In genomic region chrX:15349046-15349445, GRCh38 we compare ENCODE assay signal across 8 cellular contexts. TPM values are rescaled to one million over a fixed set of nuclear protein-coding genes. Genes with fewer than 3 reads are reported as not detected.
A peak's percentile ranks its signal among the peaks of the same experiment; 100 is the strongest.
DNase-seq lines count a peak whose midpoint lies in the region; ATAC-seq and TF ChIP-seq lines count a peak whose summit lies in the region.

No MANE protein-coding gene starts in this region.

- intact Hi-C loops in transverse colon (cut with DNase I; ENCODE audit: low total_unique reads) = no loop called here

- H3K9me3 ChIP-seq in transverse colon = no peaks in the 10 kb centered on the region

- peak; percentile 34 for TF ChIP-seq CTCF in cardiac fibroblast (IDR thresholded peaks at IDR 0.05; ENCODE audit: low read depth, low read length)
- peak; percentile 28 to 43 (median 40) for TF ChIP-seq CTCF in transverse colon (IDR thresholded peaks at IDR 0.05)

- peak; percentile 4 for DNase-seq in stimulated activated CD4-positive, alpha-beta T cell treated with anti-CD3 and anti-CD28 coated beads, Interleukin-15, amount 100 ng/mL, for 24 hours
- DNase-seq in stimulated activated CD4-positive, alpha-beta T cell treated with anti-CD3 and anti-CD28 coated beads, Interleukin-2, amount 100 ng/mL, for 24 hours = no peak
- DNase-seq in HuH-7 (ENCODE audit: low spot score) (peak; percentile 12), NOMO-1 treated with DMSO at 0.1 percent for 48 hours (lab: John Stamatoyannopoulos, UW; ENCODE audit: unreplicated experiment) (peak; percentile 46), cardiac fibroblast (ENCODE audit: low read depth in 2 of 2) (peak; percentile 76 to 81), kidney tubule cell (ENCODE audit: low spot score) (peak; percentile 60), transverse colon (peak; percentile 13)

- in situ Hi-C loops in transverse colon (cut with MboI; ENCODE audit: low pct_ligation_motif_present in 1 of 4, low pct_unique_long_range_greater_than_20kb in 1 of 4, low sequenced_read_pairs in 3 of 4) = loop anchor here in 3 of 4 donors (10.0 to 25.0 kb wide), 3 partner anchors 113 to 338 kb away; no protein-coding TSS in a partner anchor

- H3K4me3 ChIP-seq in cardiac fibroblast (replicated peaks in 1 of 2; ENCODE audit: low read depth in 2 of 2, low read length in 2 of 2) = no peak overlapping the region
- H3K4me3 ChIP-seq in transverse colon = no peak overlapping the region

- H3K36me3 ChIP-seq in transverse colon = no peaks in the 10 kb centered on the region

- no peak overlapping the region for H3K27ac ChIP-seq in transverse colon

- H3K27me3 ChIP-seq in transverse colon = no peaks in the 10 kb centered on the region

- 18% methylated on average over 2 of the region's 2 CpGs; no CpG with 5 or more reads in 1 of the 2 donors for WGBS in transverse colon (ENCODE audit: low coverage in 1 of 2), 2 donors

- TF ChIP-seq EP300 in transverse colon (IDR thresholded peaks at IDR 0.05; ENCODE audit: low read depth) = no peak

- no peak for TF ChIP-seq POLR2A in transverse colon (IDR thresholded peaks at IDR 0.05)

- no peak for ATAC-seq in HG02588 (IDR thresholded peaks at IDR 0.05; ENCODE audit: unreplicated experiment)

- no peaks in the 10 kb centered on the region for H3K4me1 ChIP-seq in transverse colon

RNA-seq across cellular contexts. Expression of gene PIGA, which starts 13.7 kb away (rescaled TPM):
- 10 to 100 TPM in 3 of 4 donors, 1 to 10 TPM in 1; 6.6 to 53.9 (median 12.7) TPM for total RNA-seq in transverse colon

RNA-seq across cellular contexts. Expression of gene ASB11, which starts 33.6 kb away (rescaled TPM):
- 1 to 10 TPM in 1 of 4 donors, under 1 TPM in 1, not detected in 2; 0.32 to 1.1 TPM for total RNA-seq in transverse colon

RNA-seq across cellular contexts. Expression of gene VEGFD, which starts 35.2 kb away (rescaled TPM):
- 1 to 10 TPM in 1 of 4 donors, under 1 TPM in 1, not detected in 2; 0.95 to 3.0 TPM for total RNA-seq in transverse colon

Comparison
In these comparisons a context has a peak if more than half of its experiments do, and no peak if none do; other contexts are left out.
1. DNase-seq: peak in stimulated activated CD4-positive, alpha-beta T cell treated with anti-CD3 and anti-CD28 coated beads, Interleukin-15, amount 100 ng/mL, for 24 hours (single experiment), HuH-7 (single experiment), NOMO-1 treated with DMSO at 0.1 percent for 48 hours (single experiment), cardiac fibroblast (2 of 2), kidney tubule cell (single experiment) and transverse colon (single experiment); none in stimulated activated CD4-positive, alpha-beta T cell treated with anti-CD3 and anti-CD28 coated beads, Interleukin-2, amount 100 ng/mL, for 24 hours (0 of 2).